19 cellular contexts compared by ENCODE assay signal in the genomic region with DNA sequence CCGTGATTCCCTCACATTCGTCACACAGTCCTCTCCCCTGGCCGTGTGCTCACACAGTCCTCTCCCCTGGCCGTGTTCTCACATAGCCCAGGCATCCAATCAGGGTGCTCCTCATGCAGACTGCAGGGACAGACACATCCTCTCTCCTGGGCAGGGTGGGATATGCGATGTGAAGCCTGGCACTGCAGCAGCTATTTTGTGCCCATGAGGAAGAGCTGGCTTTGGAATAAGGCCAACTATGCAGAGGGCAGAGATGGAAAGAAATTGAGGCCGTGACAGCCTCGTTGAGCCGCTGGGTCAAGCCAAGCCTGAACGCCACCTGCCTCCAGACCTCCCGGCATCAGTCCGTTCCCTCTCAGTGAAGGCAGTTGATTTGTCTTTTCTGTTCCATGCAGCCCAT. TPM values are rescaled to one million over a fixed set of nuclear protein-coding genes. Genes with fewer than 3 reads are reported as not detected.
DNase-seq lines count a peak whose midpoint lies in the region; ATAC-seq and TF ChIP-seq lines count a peak whose summit lies in the region.
"Had no signal": no experiment of that assay in that cellular context is flagged by ENCODE, and none has a peak within 500 bp of the region (broad histone marks: within the 10 kb centered on the region; RNA-seq: fewer than 3 reads in every experiment).

No MANE protein-coding gene starts in this region.

- peak overlapping the region; percentile 30 for H3K9ac ChIP-seq in neuronal stem cell (ENCODE audit: low read depth, low read length, poor library complexity)

- H3K18ac ChIP-seq in neuronal stem cell (ENCODE audit: low read length), result peak overlapping the region; percentile 17

- no peak overlapping the region for H2BK120ac ChIP-seq in neuronal stem cell (ENCODE audit: low read depth, low read length)

- intact Hi-C loops in CD14-positive monocyte (cut with micrococcal nuclease), result loop anchor here in 1 of 2 donors (5.0 kb wide), 1 partner anchor 446 kb away; no protein-coding TSS in a partner anchor

- H4K8ac ChIP-seq in neuronal stem cell (ENCODE audit: low read depth, low read length), result no peak overlapping the region

- H3K27ac Mint-ChIP-seq in CD14-positive monocyte (peak overlapping the region in 1 of 7 donors; percentile 7), chondrocyte (ENCODE audit: unreplicated experiment) (no peak overlapping the region)
- H3K27ac Mint-ChIP-seq: CD4-positive, alpha-beta T cell; HFFc6 had no signal

- DNase-seq in BE2C (peak; percentile 1), CD14-positive monocyte (ENCODE audit: low spot score) (peak; percentile 21), chondrocyte (ENCODE audit: low spot score) (peak; percentile 63), neuronal stem cell (ENCODE audit: low spot score) (no peak), activated gamma-delta T cell treated with Interleukin-2 at 50 U/mL for 16 hours (no peak)
- DNase-seq in activated effector memory CD4-positive, alpha-beta T cell treated with anti-CD3 and anti-CD28 coated beads, Interleukin-2, amount 50 U/mL, for 16 hours, result no peak
- no peak for DNase-seq in activated T-cell treated with anti-CD3 and anti-CD28 coated beads, Interleukin-2, amount 50 U/mL, for 1 hour
- DNase-seq: Calu3; CD4-positive, alpha-beta T cell; GOT3; HFFc6; IMR-90; Kasumi-1; MM.1S; NCI-H1092 treated with DMSO at 0.1 percent for 48 hours; NCI-H226; NCI-H524 treated with DMSO at 0.1 percent for 48 hours had no signal

- peaks cover 0 to 8% (median 4%) of the 10 kb centered on the region in 7 donors for H3K9me3 Mint-ChIP-seq in CD14-positive monocyte
- H3K9me3 Mint-ChIP-seq in chondrocyte (ENCODE audit: low read depth), result no peaks in the 10 kb centered on the region
- H3K9me3 Mint-ChIP-seq: CD4-positive, alpha-beta T cell had no signal

- H2BK12ac ChIP-seq in neuronal stem cell (ENCODE audit: low read length), result no peak overlapping the region

- H4K91ac ChIP-seq in neuronal stem cell (ENCODE audit: low read depth, low read length, poor library complexity), result no peak overlapping the region

- H2BK15ac ChIP-seq in neuronal stem cell (ENCODE audit: low read length), result no peak overlapping the region

- H3K9me3 ChIP-seq in BE2C, result 0 out of 2 replicates have a peak, but pooled peaks cover 2% of the 10 kb centered on the region
- H3K9me3 ChIP-seq in neuronal stem cell (replicated peaks in 1 of 2; ENCODE audit: control insufficient read depth in 2 of 2, insufficient read depth in 1 of 2, low read depth in 1 of 2, low read length in 2 of 2), result peaks cover 0 to 6% of the 10 kb centered on the region in 2 donors

- no peak overlapping the region for H3K4ac ChIP-seq in neuronal stem cell (ENCODE audit: low read length)

- peak overlapping the region; percentile 86 for H2AK5ac ChIP-seq in neuronal stem cell (ENCODE audit: low read depth, low read length)

- H3K14ac ChIP-seq in neuronal stem cell (ENCODE audit: low read length), result peak overlapping the region; percentile 63

- H3K4me3 Mint-ChIP-seq in CD14-positive monocyte, result no peak overlapping the region
- H3K4me3 Mint-ChIP-seq in chondrocyte (ENCODE audit: unreplicated experiment), result no peak overlapping the region
- H3K4me3 Mint-ChIP-seq: CD4-positive, alpha-beta T cell; HFFc6 had no signal

- WGBS in neuronal stem cell (ENCODE audit: extremely low coverage in 2 of 2, insufficient read length in 2 of 2, insufficient replicate concordance in 1 of 2), 2 donors, result no CpG with 5 or more reads among the region's 11 CpGs

- no peak overlapping the region for H2AFZ ChIP-seq in neuronal stem cell (ENCODE audit: low read length)

- H3K36me3 ChIP-seq in BE2C, result no peaks in the 10 kb centered on the region
- no peaks in the 10 kb centered on the region for H3K36me3 ChIP-seq in neuronal stem cell (replicated peaks in 1 of 2; ENCODE audit: control insufficient read depth in 2 of 2, insufficient read depth in 2 of 2, low read length in 2 of 2)

- H3K27me3 Mint-ChIP-seq in CD14-positive monocyte (ENCODE audit: low read depth in 3 of 3) (peaks cover 7 to 19% (median 16%) of the 10 kb centered on the region in 3 donors), chondrocyte (ENCODE audit: low read depth) (peaks cover 15% of the 10 kb centered on the region)

- no peak for ATAC-seq in HG03442 (IDR thresholded peaks at IDR 0.05; ENCODE audit: unreplicated experiment)

- peak overlapping the region; percentile 69 for H3K23ac ChIP-seq in neuronal stem cell (ENCODE audit: low read depth, low read length, poor library complexity)

- H3K27ac ChIP-seq in neuronal stem cell (replicated peaks; ENCODE audit: low read length), result no peak overlapping the region
- H3K27ac ChIP-seq: SK-N-MC had no signal

- H3K4me1 Mint-ChIP-seq in CD14-positive monocyte (peaks cover 1% of the 10 kb centered on the region), chondrocyte (ENCODE audit: low read depth) (peaks cover 5% of the 10 kb centered on the region)

- H3K4me2 ChIP-seq in neuronal stem cell (ENCODE audit: insufficient read depth, low read length, poor library complexity, severe bottlenecking), result no peak overlapping the region

- H3K27me3 ChIP-seq in BE2C, result peaks cover 19% of the 10 kb centered on the region
- H3K27me3 ChIP-seq in neuronal stem cell (ENCODE audit: control insufficient read depth in 3 of 3, insufficient read depth in 3 of 3, low read depth in 1 of 3, low read length in 3 of 3), result peaks cover 0 to 41% (median 6%) of the 10 kb centered on the region in 3 experiments

- H3K36me3 Mint-ChIP-seq in CD14-positive monocyte (no peaks in the 10 kb centered on the region), chondrocyte (ENCODE audit: low read depth) (no peaks in the 10 kb centered on the region)

- H3K4me3 ChIP-seq in BE2C (ENCODE audit: low read depth, low read length) (no peak overlapping the region), neuronal stem cell (ENCODE audit: low read length in 2 of 2) (peak overlapping the region in 1 of 2 donors; percentile 39)
- H3K4me3 ChIP-seq: SK-N-MC had no signal

- H3K4me1 ChIP-seq in BE2C (no peaks in the 10 kb centered on the region), neuronal stem cell (ENCODE audit: control insufficient read depth in 2 of 2, insufficient read depth in 1 of 2, low read depth in 1 of 2, low read length in 2 of 2) (peaks cover 0 to 4% of the 10 kb centered on the region in 2 donors)

- no peak for TF ChIP-seq CTCF in BE2C (IDR thresholded peaks at IDR 0.05; ENCODE audit: low read depth, low read length)
- TF ChIP-seq CTCF in CD14-positive monocyte (IDR thresholded peaks at IDR 0.05), result no peak
- TF ChIP-seq CTCF in chondrocyte (IDR thresholded peaks at IDR 0.05), result no peak

- H3K79me1 ChIP-seq in neuronal stem cell (ENCODE audit: low read depth, low read length), result no peaks in the 10 kb centered on the region

- H2BK5ac ChIP-seq in neuronal stem cell (ENCODE audit: low read length), result no peak overlapping the region

RNA-seq across cellular contexts. Expression of gene FOXL3, which starts 35.8 kb away (rescaled TPM):
- polyA plus RNA-seq in BE2C (2012; ENCODE audit: insufficient read depth, insufficient read length, low read depth), result not detected
- not detected for polyA plus RNA-seq in CD14-positive monocyte
- total RNA-seq in chondrocyte, result not detected in 3 replicates
- polyA plus RNA-seq in neuronal stem cell (2013, experiment 1 of 2), result not detected
- not detected for polyA plus RNA-seq in neuronal stem cell (2013, experiment 2 of 2)
- total RNA-seq: Calu3; CD4-positive, alpha-beta T cell; HFFc6; IMR-90 had no signal
- polyA plus RNA-seq: IMR-90 had no signal

Comparison
In these comparisons a context has a peak if more than half of its experiments do, and no peak if none do; other contexts are left out.
1. DNase-seq: peak in BE2C (single experiment), CD14-positive monocyte (single experiment) and chondrocyte (single experiment); none in neuronal stem cell (single experiment), activated gamma-delta T cell treated with Interleukin-2 at 50 U/mL for 16 hours (single experiment), activated effector memory CD4-positive, alpha-beta T cell treated with anti-CD3 and anti-CD28 coated beads, Interleukin-2, amount 50 U/mL, for 16 hours (single experiment) and activated T-cell treated with anti-CD3 and anti-CD28 coated beads, Interleukin-2, amount 50 U/mL, for 1 hour (single experiment).